9 cellular contexts compared by ENCODE assay signal in genomic region chr1:64986903-64987871, GRCh38. TPM values are rescaled to one million over a fixed set of nuclear protein-coding genes. Genes with fewer than 3 reads are reported as not detected.
DNase-seq lines count a peak whose midpoint lies in the region; ATAC-seq, FAIRE-seq and TF ChIP-seq lines count a peak whose summit lies in the region.
"Had no signal": no experiment of that assay in that cellular context is flagged by ENCODE, and none has a peak within 500 bp of the region (broad histone marks: within the 10 kb centered on the region; RNA-seq: fewer than 3 reads in every experiment).

No MANE protein-coding gene starts in this region.

- ATAC-seq in GM21526 (IDR thresholded peaks at IDR 0.05; ENCODE audit: low FRiP score, unreplicated experiment) (peak; percentile 95), HG03565 (IDR thresholded peaks at IDR 0.05; ENCODE audit: unreplicated experiment) (peak; percentile 98), HepG2 (peak; percentile 86)

- CTCF ChIA-PET in HepG2 (lab: Yijun Ruan, JAX; ENCODE audit: low intra/inter-chr PET ratio, low total read pairs), result no interaction called here

- H3K27ac ChIP-seq in HepG2 (ENCODE audit: extremely low read length, insufficient read depth, low read length), result peak overlapping the region; percentile 38

- no peak overlapping the region; a peak in 1 of 6 replicates for H3K4me3 ChIP-seq in HepG2 (replicated peaks in 1 of 3; ENCODE audit: insufficient read depth in 1 of 3, low read depth in 2 of 3, low read length in 3 of 3)

- H3K9me3 Mint-ChIP-seq in activated CD4-positive, alpha-beta T cell treated with anti-CD3 and anti-CD28 coated beads, Interleukin-2, amount 10 ng/mL, durations not matched to agents 24 days and 14 days, result no peaks in the 10 kb centered on the region

- H4K20me1 ChIP-seq in HepG2 (ENCODE audit: insufficient read depth, low read length), result no peaks in the 10 kb centered on the region

- no peak overlapping the region for H3K4me3 Mint-ChIP-seq in activated CD4-positive, alpha-beta T cell treated with anti-CD3 and anti-CD28 coated beads, Interleukin-2, amount 10 ng/mL, durations not matched to agents 24 days and 14 days

- TF ChIP-seq CTCF in HepG2 (CRISPR knock-in tag; IDR thresholded peaks at IDR 0.05), result no peak

- FAIRE-seq in GM12891 (lab: Jason Lieb, UNC), result peak; percentile 69
- peak; percentile 92 for FAIRE-seq in HepG2 (lab: Jason Lieb, UNC)
- FAIRE-seq: frontal cortex had no signal

- POLR2A ChIA-PET in HepG2 (lab: Yijun Ruan, JAX), result no interaction called here

- no peaks in the 10 kb centered on the region for H3K36me3 Mint-ChIP-seq in activated CD4-positive, alpha-beta T cell treated with anti-CD3 and anti-CD28 coated beads, Interleukin-2, amount 10 ng/mL, durations not matched to agents 24 days and 14 days (ENCODE audit: low read depth)

- no peaks in the 10 kb centered on the region for H3K36me3 ChIP-seq in HepG2 (replicated peaks in 1 of 2; ENCODE audit: control insufficient read depth in 1 of 2, insufficient read depth in 2 of 2, low read length in 2 of 2)

- BruUV-seq in HepG2 (replicated peaks; lab: Mats Ljungman, UMichigan), result no TSS peak

- no peak for DNase-seq in GM12891 (ENCODE audit: insufficient read length, low spot score)
- DNase-seq in HepG2 (ENCODE audit: low spot score), result peak; percentile 91
- no peak for DNase-seq in mesenteric fat pad (ENCODE audit: low spot score)
- no peak for DNase-seq in dedifferentiated amniotic fluid mesenchymal stem cell (ENCODE audit: extremely low spot score)
- no peak for DNase-seq in NCI-H1048 (lab: John Stamatoyannopoulos, UW)
- no peak for DNase-seq in activated CD4-positive, alpha-beta T cell treated with anti-CD3 and anti-CD28 coated beads, Interleukin-2, amount 10 ng/mL, durations not matched to agents 24 days and 14 days

- no peak for TF ChIP-seq POLR2A in GM12891 (IDR thresholded peaks at IDR 0.05; ENCODE audit: low read depth, low read length)
- TF ChIP-seq POLR2A in HepG2 (IDR thresholded peaks at IDR 0.05; ENCODE audit: insufficient read depth in 1 of 2, low read depth in 2 of 2, low read length in 2 of 2), result no peak

- peaks cover 4% of the 10 kb centered on the region for H3K27me3 Mint-ChIP-seq in activated CD4-positive, alpha-beta T cell treated with anti-CD3 and anti-CD28 coated beads, Interleukin-2, amount 10 ng/mL, durations not matched to agents 24 days and 14 days

- no peaks in the 10 kb centered on the region for H3K79me2 ChIP-seq in HepG2 (ENCODE audit: insufficient read depth, low read length)

- H2AFZ ChIP-seq in HepG2 (ENCODE audit: low read length), result no peak overlapping the region

- H3K4me1 ChIP-seq in HepG2 (ENCODE audit: insufficient read depth, low read length), result peaks cover 59% of the 10 kb centered on the region

- peak overlapping the region; percentile 48 for H3K4me2 ChIP-seq in HepG2 (ENCODE audit: low read depth, low read length)

- intact Hi-C loops in HepG2 (cut with micrococcal nuclease; ENCODE audit: unreplicated experiment), result no loop called here
- intact Hi-C loops in activated CD4-positive, alpha-beta T cell treated with anti-CD3 and anti-CD28 coated beads, Interleukin-2, amount 10 ng/mL, durations not matched to agents 24 days and 14 days (cut with micrococcal nuclease), result no loop called here

- TF ChIP-seq EP300 in HepG2 (IDR thresholded peaks at IDR 0.05; ENCODE audit: low read depth in 2 of 2, low read length in 2 of 2), result peak; percentile 61 to 86; a peak in 3 of 4 replicates
- TF ChIP-seq EP300 in HepG2 (CRISPR knock-in tag; IDR thresholded peaks at IDR 0.05; ENCODE audit: borderline replicate concordance), result peak; percentile 62; the same call in 1 of the 2 replicates

- H3K9me3 ChIP-seq in HepG2 (ENCODE audit: low read length), result no peaks in the 10 kb centered on the region

- TF ChIP-seq RAD21 in HepG2 (CRISPR knock-in tag; IDR thresholded peaks at IDR 0.05), result no peak

- H3K4me1 Mint-ChIP-seq in activated CD4-positive, alpha-beta T cell treated with anti-CD3 and anti-CD28 coated beads, Interleukin-2, amount 10 ng/mL, durations not matched to agents 24 days and 14 days, result peaks cover 2% of the 10 kb centered on the region

- no peaks in the 10 kb centered on the region for H3K27me3 ChIP-seq in HepG2 (ENCODE audit: control insufficient read depth in 1 of 2, insufficient read depth in 2 of 2, low read length in 2 of 2)

- H3K9ac ChIP-seq in HepG2 (ENCODE audit: insufficient read depth, low read depth, low read length), result no peak overlapping the region

- H3K27ac Mint-ChIP-seq in activated CD4-positive, alpha-beta T cell treated with anti-CD3 and anti-CD28 coated beads, Interleukin-2, amount 10 ng/mL, durations not matched to agents 24 days and 14 days, result no peak overlapping the region

- 0% methylated on average over 3 of the region's 3 CpGs for WGBS in HepG2 (ENCODE audit: low lambda C conversion rate)

- in situ Hi-C loops in HepG2 (cut with HindIII; ENCODE audit: extremely low pct_ligation_motif_present, low pct_unique_long_range_greater_than_20kb), result no loop called here

TF ChIP-seq in GM12891, 5 proteins besides CTCF, POLR2A, EP300 and RAD21:
- no peak for TF ChIP-seq POLR2AphosphoS5 (IDR thresholded peaks at IDR 0.05; ENCODE audit: low read depth, low read length)
- peak; percentile 96 for TF ChIP-seq SPI1 (IDR thresholded peaks at IDR 0.05; ENCODE audit: low read depth, low read length)

TF ChIP-seq in HepG2, 621 proteins besides CTCF, POLR2A, EP300 and RAD21 (continues in another document):
- TF ChIP-seq ZNF460 (CRISPR knock-in tag; IDR thresholded peaks at IDR 0.05; ENCODE audit: borderline replicate concordance) (no peak), ZNF281 (CRISPR knock-in tag; IDR thresholded peaks at IDR 0.05; ENCODE audit: borderline replicate concordance) (peak; percentile 5; the same call in 1 of the 2 replicates), ZNF275 (CRISPR knock-in tag; IDR thresholded peaks at IDR 0.05; ENCODE audit: borderline replicate concordance) (no peak)

RNA-seq across cellular contexts. Expression of gene JAK1, which starts 20.8 kb away (rescaled TPM):
- polyA plus RNA-seq in GM12891 (2012; ENCODE audit: low read depth, missing spikeins), result 43.3 TPM
- total RNA-seq in HepG2 (2016; rRNA removed; fragmentation: Illumina TruSeq; extraction: Trizol), result 42.4 and 56.1 TPM in 2 replicates
- 2.9 and 4.1 TPM in 2 replicates for total RNA-seq in HepG2 (2016; cell fraction: cytosol; rRNA removed; fragmentation: Illumina TruSeq; extraction: Trizol; ENCODE audit: low read depth)
- total RNA-seq in HepG2 (2016; cell fraction: insoluble cytoplasmic fraction; rRNA removed; fragmentation: Illumina TruSeq; extraction: Trizol), result 41.5 and 53.4 TPM in 2 replicates
- 15.3 and 15.6 TPM in 2 replicates for total RNA-seq in HepG2 (2016; cell fraction: membrane; rRNA removed; fragmentation: Illumina TruSeq; extraction: Trizol)
- total RNA-seq in HepG2 (2016; cell fraction: nucleus; rRNA removed; fragmentation: Illumina TruSeq; extraction: Trizol), result 33.8 and 39.0 TPM in 2 replicates
- 23.9 and 24.5 TPM in 2 replicates for polyA plus RNA-seq in HepG2 (2011; rRNA removed)
- 18.5 and 23.4 TPM in 2 replicates for polyA plus RNA-seq in HepG2 (2011; cell fraction: cytosol; rRNA removed)
- polyA plus RNA-seq in HepG2 (2011; cell fraction: nucleus; rRNA removed), result 36.4 and 45.4 TPM in 2 replicates
- 29.6 and 32.4 TPM in 2 replicates for polyA plus RNA-seq in HepG2 (2012)
- 1.1 and 1.5 TPM in 2 replicates for polyA plus RNA-seq in HepG2 (2016; cell fraction: cytosol; fragmentation: Illumina TruSeq; extraction: Trizol; ENCODE audit: low read depth)
- polyA plus RNA-seq in HepG2 (2016; cell fraction: insoluble cytoplasmic fraction; fragmentation: Illumina TruSeq; extraction: Trizol; ENCODE audit: low read depth), result 43.4 and 45.7 TPM in 2 replicates
- polyA plus RNA-seq in HepG2 (2016; cell fraction: membrane; fragmentation: Illumina TruSeq; extraction: Trizol; ENCODE audit: low read depth), result 6.5 and 6.8 TPM in 2 replicates
- 26.3 and 30.9 TPM in 2 replicates for polyA plus RNA-seq in HepG2 (2016; cell fraction: nucleus; fragmentation: Illumina TruSeq; extraction: Trizol; ENCODE audit: insufficient read depth, low read depth)
- polyA minus RNA-seq in HepG2 (2011; rRNA and poly(A)+ RNA removed; ENCODE audit: low replicate concordance), result 45.7 and 51.7 TPM in 2 replicates
- 37.3 and 37.5 TPM in 2 replicates for polyA minus RNA-seq in HepG2 (2011; cell fraction: cytosol; rRNA and poly(A)+ RNA removed)
- 70.8 and 76.0 TPM in 2 replicates for polyA minus RNA-seq in HepG2 (2011; cell fraction: nucleus; rRNA and poly(A)+ RNA removed)
- total RNA-seq in mesenteric fat pad, result 187 TPM
- total RNA-seq in activated CD4-positive, alpha-beta T cell treated with anti-CD3 and anti-CD28 coated beads, Interleukin-2, amount 10 ng/mL, durations not matched to agents 24 days and 14 days, result 86.5 and 86.6 TPM in 2 replicates
